ENCODE assay signal across 16 cellular contexts in genomic region chr2:32697156-32697555, GRCh38.
DNase-seq lines count a peak whose midpoint lies in the region; ATAC-seq, FAIRE-seq and TF ChIP-seq lines count a peak whose summit lies in the region.
"Had no signal": no experiment of that assay in that cellular context is flagged by ENCODE, and none has a peak within 500 bp of the region (broad histone marks: within the 10 kb centered on the region; RNA-seq: fewer than 3 reads in every experiment).

No MANE protein-coding gene starts in this region.

- H3K9me3 Mint-ChIP-seq in progenitor cell of endocrine pancreas (ENCODE audit: low read depth) = no peaks in the 10 kb centered on the region
- no peaks in the 10 kb centered on the region for H3K9me3 Mint-ChIP-seq in activated T-helper 17 cell treated with anti-CD3 and anti-CD28 coated beads, Interleukin-2, amount 50 U/mL, for 72 hours
- no peaks in the 10 kb centered on the region for H3K9me3 Mint-ChIP-seq in CD4-positive, alpha-beta T cell
- H3K9me3 Mint-ChIP-seq: CD4-positive, alpha-beta memory T cell; nephron progenitor cell; stimulated activated memory B cell treated with anti-CD40 and anti-IgM and Interleukin-4, amounts not matched to agents 10 μg/mL and 1 μg/mL and 100 μg/mL, for 72 hours had no signal

- DNase-seq in AG08396 (ENCODE audit: low spot score) = peak; percentile 26
- peak; percentile 74 for DNase-seq in HCEC 1CT
- DNase-seq in astrocyte of the cerebellum (ENCODE audit: low read depth) = peak; percentile 86
- DNase-seq in foreskin fibroblast = peak; percentile 57 to 81
- no peak for DNase-seq in progenitor cell of endocrine pancreas (ENCODE audit: low spot score, unreplicated experiment)
- DNase-seq in frontal cortex (ENCODE audit: low spot score in 2 of 2) = no peak
- DNase-seq in CD4-positive, alpha-beta T cell = no peak
- DNase-seq: CD4-positive, alpha-beta memory T cell; NCI-H1417; NCI-H446; nephron progenitor cell; right lobe of liver; upper lobe of left lung had no signal

- no peaks in the 10 kb centered on the region for H3K36me3 Mint-ChIP-seq in progenitor cell of endocrine pancreas (ENCODE audit: insufficient read depth)
- peaks cover 9% of the 10 kb centered on the region for H3K36me3 Mint-ChIP-seq in activated T-helper 17 cell treated with anti-CD3 and anti-CD28 coated beads, Interleukin-2, amount 50 U/mL, for 72 hours (ENCODE audit: low read depth)
- H3K36me3 Mint-ChIP-seq in CD4-positive, alpha-beta T cell (ENCODE audit: low read depth) = peaks cover 43% of the 10 kb centered on the region

- POLR2A ChIA-PET in CD4-positive, alpha-beta T cell (lab: Charles Lee) = no interaction called here

- FAIRE-seq in frontal cortex (lab: Jason Lieb, UNC) = no peak

- H3K9me3 ChIP-seq in CD4-positive, alpha-beta T cell (ENCODE audit: control insufficient read depth, low read length) = no peaks in the 10 kb centered on the region
- H3K9me3 ChIP-seq: right lobe of liver, upper lobe of left lung had no signal

- in situ Hi-C loops in astrocyte of the cerebellum (cut with HindIII; ENCODE audit: low sequenced_read_pairs) = no loop called here

- H3K27me3 ChIP-seq in CD4-positive, alpha-beta T cell (ENCODE audit: control insufficient read depth, insufficient read depth, low read length) = no peaks in the 10 kb centered on the region
- H3K27me3 ChIP-seq: right lobe of liver, upper lobe of left lung had no signal

- no peak for TF ChIP-seq CTCF in astrocyte of the cerebellum (IDR thresholded peaks at IDR 0.05; ENCODE audit: low read depth, low read length, missing control alignments)
- no peak for TF ChIP-seq CTCF in foreskin fibroblast (IDR thresholded peaks at IDR 0.05; ENCODE audit: low read depth, low read length)
- no peak for TF ChIP-seq CTCF in progenitor cell of endocrine pancreas (IDR thresholded peaks at IDR 0.05; ENCODE audit: unreplicated experiment)
- TF ChIP-seq CTCF in CD4-positive, alpha-beta T cell (IDR thresholded peaks at IDR 0.05) = no peak

- H3K4me1 Mint-ChIP-seq in progenitor cell of endocrine pancreas (ENCODE audit: low read depth) = no peaks in the 10 kb centered on the region
- H3K4me1 Mint-ChIP-seq in activated T-helper 17 cell treated with anti-CD3 and anti-CD28 coated beads, Interleukin-2, amount 50 U/mL, for 72 hours = no peaks in the 10 kb centered on the region
- H3K4me1 Mint-ChIP-seq in CD4-positive, alpha-beta T cell (ENCODE audit: low read depth) = peaks cover 9% of the 10 kb centered on the region
- H3K4me1 Mint-ChIP-seq: stimulated activated memory B cell treated with anti-CD40 and anti-IgM and Interleukin-4, amounts not matched to agents 10 μg/mL and 1 μg/mL and 100 μg/mL, for 72 hours had no signal

- intact Hi-C loops in CD4-positive, alpha-beta T cell (cut with DNase I, micrococcal nuclease) = no loop called here

- H3K27me3 Mint-ChIP-seq in progenitor cell of endocrine pancreas = no peaks in the 10 kb centered on the region
- no peaks in the 10 kb centered on the region for H3K27me3 Mint-ChIP-seq in activated T-helper 17 cell treated with anti-CD3 and anti-CD28 coated beads, Interleukin-2, amount 50 U/mL, for 72 hours
- H3K27me3 Mint-ChIP-seq in CD4-positive, alpha-beta T cell = no peaks in the 10 kb centered on the region
- H3K27me3 Mint-ChIP-seq: CD4-positive, alpha-beta memory T cell; stimulated activated memory B cell treated with anti-CD40 and anti-IgM and Interleukin-4, amounts not matched to agents 10 μg/mL and 1 μg/mL and 100 μg/mL, for 72 hours had no signal

- CTCF ChIA-PET in CD4-positive, alpha-beta T cell (lab: Charles Lee) = no interaction called here

- no peak overlapping the region for H3K27ac ChIP-seq in CD4-positive, alpha-beta T cell (ENCODE audit: low read depth, low read length)
- H3K27ac ChIP-seq: right lobe of liver, upper lobe of left lung had no signal

- H3K4me3 Mint-ChIP-seq in progenitor cell of endocrine pancreas (ENCODE audit: low read depth) = no peak overlapping the region
- H3K4me3 Mint-ChIP-seq in activated T-helper 17 cell treated with anti-CD3 and anti-CD28 coated beads, Interleukin-2, amount 50 U/mL, for 72 hours = no peak overlapping the region
- no peak overlapping the region for H3K4me3 Mint-ChIP-seq in CD4-positive, alpha-beta T cell
- H3K4me3 Mint-ChIP-seq: CD4-positive, alpha-beta memory T cell; nephron progenitor cell; stimulated activated memory B cell treated with anti-CD40 and anti-IgM and Interleukin-4, amounts not matched to agents 10 μg/mL and 1 μg/mL and 100 μg/mL, for 72 hours had no signal

- H3K4me3 ChIP-seq in astrocyte of the cerebellum (ENCODE audit: low read depth, low read length) (no peak overlapping the region), foreskin fibroblast (ENCODE audit: low read depth in 1 of 2, low read length in 2 of 2) (no peak overlapping the region)
- H3K4me3 ChIP-seq: right lobe of liver, upper lobe of left lung had no signal

- no peak for ATAC-seq in activated T-helper 17 cell treated with anti-CD3 and anti-CD28 coated beads, Interleukin-2, amount 50 U/mL, for 72 hours (replicated peaks)
- no peak for ATAC-seq in CD4-positive, alpha-beta T cell (ENCODE audit: poor library complexity)
- ATAC-seq: activated CD4-positive, CD25-positive, alpha-beta regulatory T cell treated with anti-CD3 and anti-CD28 coated beads, Interleukin-2, amount 50 U/mL, for 24 hours; right lobe of liver; stimulated activated memory B cell treated with anti-CD40 and anti-IgM and Interleukin-4, amounts not matched to agents 10 μg/mL and 1 μg/mL and 100 μg/mL, for 72 hours had no signal

- no peak overlapping the region for H3K27ac Mint-ChIP-seq in progenitor cell of endocrine pancreas
- no peak overlapping the region for H3K27ac Mint-ChIP-seq in activated T-helper 17 cell treated with anti-CD3 and anti-CD28 coated beads, Interleukin-2, amount 50 U/mL, for 72 hours
- H3K27ac Mint-ChIP-seq in CD4-positive, alpha-beta T cell = no peak overlapping the region
- H3K27ac Mint-ChIP-seq: CD4-positive, alpha-beta memory T cell; nephron progenitor cell; stimulated activated memory B cell treated with anti-CD40 and anti-IgM and Interleukin-4, amounts not matched to agents 10 μg/mL and 1 μg/mL and 100 μg/mL, for 72 hours had no signal

Comparison
In these comparisons a context has a peak if more than half of its experiments do, and no peak if none do; other contexts are left out.
1. DNase-seq: peak in AG08396 (single experiment), HCEC 1CT (single experiment), astrocyte of the cerebellum (single experiment) and foreskin fibroblast (2 of 2); none in progenitor cell of endocrine pancreas (single experiment), frontal cortex (0 of 2) and CD4-positive, alpha-beta T cell (0 of 10).